ENCODE assay signal across 8 cellular contexts in the genomic region with DNA sequence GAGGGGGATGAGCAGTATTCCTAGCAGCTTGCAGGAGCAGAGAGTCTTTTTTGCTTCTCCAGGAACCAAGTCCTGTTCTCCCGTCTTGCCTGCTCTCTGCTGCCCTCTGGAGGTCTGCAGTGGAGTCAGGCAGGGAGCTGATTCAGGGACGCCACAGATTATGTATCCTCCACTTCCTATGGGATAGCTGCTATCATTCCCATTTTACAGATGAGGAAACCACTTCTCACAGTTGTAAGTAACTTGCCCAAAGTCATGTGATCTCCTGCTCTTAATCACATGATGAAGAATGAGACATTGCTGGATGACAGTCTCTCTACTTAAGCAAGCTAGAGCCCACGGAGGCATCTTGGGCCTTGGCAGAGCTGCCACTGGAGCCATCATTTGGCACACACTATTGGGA. TPM values are rescaled to one million over a fixed set of nuclear protein-coding genes. Genes with fewer than 3 reads are reported as not detected.
DNase-seq lines count a peak whose midpoint lies in the region; ATAC-seq and TF ChIP-seq lines count a peak whose summit lies in the region.

No MANE protein-coding gene starts in this region.

- H3K27me3 Mint-ChIP-seq in CD14-positive monocyte (ENCODE audit: low read depth in 3 of 3), result peaks cover 0 to 1% (median 0%) of the 10 kb centered on the region in 3 donors
- H3K27me3 Mint-ChIP-seq in activated CD4-positive, alpha-beta memory T cell treated with anti-CD3 and anti-CD28 coated beads, Interleukin-2, amount 10 ng/mL, durations not matched to agents 7 days and 5 days, result no peaks in the 10 kb centered on the region

- no peak overlapping the region for H3K4me3 Mint-ChIP-seq in CD14-positive monocyte
- no peak overlapping the region for H3K4me3 Mint-ChIP-seq in activated CD4-positive, alpha-beta memory T cell treated with anti-CD3 and anti-CD28 coated beads, Interleukin-2, amount 10 ng/mL, durations not matched to agents 7 days and 5 days

- intact Hi-C loops in CD14-positive monocyte (cut with micrococcal nuclease), result loop anchor here in 1 of 2 donors (10.0 kb wide), 1 partner anchor 510 kb away; a partner anchor contains a TSS

- H3K27ac Mint-ChIP-seq in CD14-positive monocyte, result no peak overlapping the region
- no peak overlapping the region for H3K27ac Mint-ChIP-seq in activated CD4-positive, alpha-beta memory T cell treated with anti-CD3 and anti-CD28 coated beads, Interleukin-2, amount 10 ng/mL, durations not matched to agents 7 days and 5 days

- no peaks in the 10 kb centered on the region for H3K36me3 ChIP-seq in HAP-1 (replicated peaks)

- H3K9me3 Mint-ChIP-seq in CD14-positive monocyte, result no peaks in the 10 kb centered on the region
- no peaks in the 10 kb centered on the region for H3K9me3 Mint-ChIP-seq in activated CD4-positive, alpha-beta memory T cell treated with anti-CD3 and anti-CD28 coated beads, Interleukin-2, amount 10 ng/mL, durations not matched to agents 7 days and 5 days

- no peaks in the 10 kb centered on the region for H3K27me3 ChIP-seq in HAP-1 (ENCODE audit: low read depth)

- POLR2A ChIA-PET in activated CD4-positive, alpha-beta memory T cell treated with anti-CD3 and anti-CD28 coated beads, Interleukin-2, amount 10 ng/mL, durations not matched to agents 7 days and 5 days (lab: Charles Lee), result interaction anchor here (0.9 to 2.2 kb wide), 5 partner anchors 16 to 156 kb away, joined by 3 to 9 read pairs (median 3); a partner anchor contains a TSS

- no peaks in the 10 kb centered on the region for H3K36me3 Mint-ChIP-seq in CD14-positive monocyte
- no peaks in the 10 kb centered on the region for H3K36me3 Mint-ChIP-seq in activated CD4-positive, alpha-beta memory T cell treated with anti-CD3 and anti-CD28 coated beads, Interleukin-2, amount 10 ng/mL, durations not matched to agents 7 days and 5 days (ENCODE audit: low read depth)

- no peaks in the 10 kb centered on the region for H3K4me1 Mint-ChIP-seq in CD14-positive monocyte
- H3K4me1 Mint-ChIP-seq in activated CD4-positive, alpha-beta memory T cell treated with anti-CD3 and anti-CD28 coated beads, Interleukin-2, amount 10 ng/mL, durations not matched to agents 7 days and 5 days, result no peaks in the 10 kb centered on the region

- in situ Hi-C loops in HAP-1 (cut with MboI; ENCODE audit: low sequenced_read_pairs), result loop anchor here (5.0 kb wide), 1 partner anchor 83 kb away; no protein-coding TSS in a partner anchor

- no peak for ATAC-seq in GM21526 (IDR thresholded peaks at IDR 0.05; ENCODE audit: low FRiP score, unreplicated experiment)

- DNase-seq in CD14-positive monocyte (ENCODE audit: low spot score) (peak; percentile 52), HAP-1 (ENCODE audit: low spot score in 2 of 2) (peak; percentile 79 to 88), NCI-H748 treated with DMSO at 0.1 percent for 48 hours (lab: John Stamatoyannopoulos, UW) (peak; percentile 16), medulla oblongata (ENCODE audit: extremely low spot score) (peak; percentile 88)
- peak; percentile 76 for DNase-seq in activated CD4-positive, alpha-beta memory T cell treated with anti-CD3 and anti-CD28 coated beads, Interleukin-2, amount 10 ng/mL, durations not matched to agents 7 days and 5 days
- peak; percentile 75 for DNase-seq in effector CD4-positive, alpha-beta T cell
- DNase-seq in stimulated activated CD8-positive, alpha-beta memory T cell treated with anti-CD3 and anti-CD28 coated beads, Interleukin-15, amount 100 ng/mL, for 1 hour (ENCODE audit: low read depth), result peak; percentile 66

- H3K4me1 ChIP-seq in HAP-1, result no peaks in the 10 kb centered on the region

- H3K9me3 ChIP-seq in HAP-1, result no peaks in the 10 kb centered on the region

- CTCF ChIA-PET in activated CD4-positive, alpha-beta memory T cell treated with anti-CD3 and anti-CD28 coated beads, Interleukin-2, amount 10 ng/mL, durations not matched to agents 7 days and 5 days (lab: Charles Lee), result interaction anchor here (0.5 to 7.0 kb wide), 50 partner anchors 8 to 514 kb away, joined by 3 to 136 read pairs (median 4); a partner anchor contains a TSS

- peak; percentile 99 for TF ChIP-seq CTCF in CD14-positive monocyte (IDR thresholded peaks at IDR 0.05)

- H3K4me3 ChIP-seq in HAP-1, result no peak overlapping the region

RNA-seq across cellular contexts. Expression of a gene that starts 8.3 kb away (rescaled TPM):
- polyA plus RNA-seq in CD14-positive monocyte, result under 1 TPM in 1 of 2 donors, not detected in 1; 0.10 TPM
- 1 to 10 TPM; 2.5 to 3.4 TPM for total RNA-seq in activated CD4-positive, alpha-beta memory T cell treated with anti-CD3 and anti-CD28 coated beads, Interleukin-2, amount 10 ng/mL, durations not matched to agents 7 days and 5 days

RNA-seq across cellular contexts. Expression of a gene that starts 45.2 kb away (rescaled TPM):
- polyA plus RNA-seq in CD14-positive monocyte, result 10 to 100 TPM; 27.7 to 45.5 TPM
- total RNA-seq in activated CD4-positive, alpha-beta memory T cell treated with anti-CD3 and anti-CD28 coated beads, Interleukin-2, amount 10 ng/mL, durations not matched to agents 7 days and 5 days, result 10 to 100 TPM; 88.9 to 99.7 TPM

Comparison
In these comparisons a context has a peak if more than half of its experiments do, and no peak if none do; other contexts are left out.
1. DNase-seq: peak in every context shown above with its lines; median percentile 88 in medulla oblongata; 84 in HAP-1; 76 in activated CD4-positive, alpha-beta memory T cell treated with anti-CD3 and anti-CD28 coated beads, Interleukin-2, amount 10 ng/mL, durations not matched to agents 7 days and 5 days; 75 in effector CD4-positive, alpha-beta T cell; 66 in stimulated activated CD8-positive, alpha-beta memory T cell treated with anti-CD3 and anti-CD28 coated beads, Interleukin-15, amount 100 ng/mL, for 1 hour; 52 in CD14-positive monocyte; 16 in NCI-H748 treated with DMSO at 0.1 percent for 48 hours.